ENCODE assay signal across 8 cellular contexts in the genomic region with DNA sequence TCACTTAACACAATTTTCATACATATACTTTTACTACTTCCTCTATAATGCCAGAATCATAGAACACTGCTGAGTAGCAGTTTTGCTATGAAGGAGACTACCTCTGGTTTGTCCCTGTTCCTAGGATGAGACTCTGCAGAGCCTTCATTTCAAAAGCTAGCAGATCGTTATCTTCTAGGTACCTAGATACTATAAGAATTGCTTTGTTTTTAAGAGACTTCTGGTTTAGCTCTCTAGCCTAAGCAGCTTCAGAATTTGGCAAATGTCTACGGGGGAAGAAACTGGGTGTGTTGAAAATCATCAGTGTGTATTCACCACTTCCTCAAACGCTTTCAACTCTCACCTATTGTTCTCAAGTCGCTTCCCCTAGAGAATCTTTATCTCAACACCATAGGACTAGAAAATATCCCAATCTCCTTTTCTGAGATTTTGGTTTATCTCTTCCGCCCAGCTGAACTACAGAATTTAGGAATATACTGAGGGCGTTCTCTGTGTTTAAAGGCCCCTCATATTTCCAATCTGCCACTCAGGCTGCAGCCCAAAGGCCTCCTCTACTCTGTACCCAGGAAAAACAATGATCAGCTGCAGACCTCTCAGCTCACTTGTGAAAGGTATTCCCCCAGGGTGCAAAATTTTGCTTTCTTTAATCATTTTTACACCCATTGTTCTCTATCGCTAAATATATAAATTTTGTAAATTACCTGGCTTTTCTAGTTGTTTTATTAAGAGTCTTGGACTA. TPM values are rescaled to one million over a fixed set of nuclear protein-coding genes. Genes with fewer than 3 reads are reported as not detected.
A peak's percentile ranks its signal among the peaks of the same experiment; 100 is the strongest.
DNase-seq lines count a peak whose midpoint lies in the region; ATAC-seq and TF ChIP-seq lines count a peak whose summit lies in the region.

No MANE protein-coding gene starts in this region.

- intact Hi-C loops in ovary (cut with DNase I), result loop anchor here in 1 of 4 donors (2.0 kb wide), 1 partner anchor 15 kb away; no protein-coding TSS in a partner anchor

- ATAC-seq in GM21526 (IDR thresholded peaks at IDR 0.05; ENCODE audit: low FRiP score, unreplicated experiment), result peak; percentile 90

- H3K27ac ChIP-seq in HUES64 (ENCODE audit: low read depth, low read length), result peak overlapping the region; percentile 37; the same call in 1 of the 2 replicates
- H3K27ac ChIP-seq in ovary, result no peak overlapping the region

- H3K27ac Mint-ChIP-seq in endothelial cell (ENCODE audit: unreplicated experiment), result peak overlapping the region; percentile 53

- H3K9me3 ChIP-seq in HUES64 (ENCODE audit: insufficient read depth, low read depth, low read length), result peaks cover 5% of the 10 kb centered on the region; the same call in 1 of the 2 replicates
- no peaks in the 10 kb centered on the region for H3K9me3 ChIP-seq in ovary

- H3K36me3 ChIP-seq in HUES64 (ENCODE audit: insufficient read depth, low read length), result peaks cover 7% of the 10 kb centered on the region
- H3K36me3 ChIP-seq in ovary, result no peaks in the 10 kb centered on the region

- DNase-seq in GM12865 (ENCODE audit: low read depth) (peak; percentile 68), endothelial cell (ENCODE audit: low spot score) (no peak), superior temporal gyrus (ENCODE audit: extremely low spot score) (no peak), ovary (no peak), GDM1 (lab: John Stamatoyannopoulos, UW) (no peak), hepatic stellate cell (ENCODE audit: low spot score) (no peak)

- H3K27me3 Mint-ChIP-seq in endothelial cell (ENCODE audit: unreplicated experiment), result peaks cover 2% of the 10 kb centered on the region

- H3K4me3 ChIP-seq in GM12865 (ENCODE audit: low read depth, low read length) (peak overlapping the region; percentile 34), HUES64 (ENCODE audit: low read length) (no peak overlapping the region), ovary (no peak overlapping the region)

- no peak for TF ChIP-seq POLR2A in ovary (IDR thresholded peaks at IDR 0.05)

- no peak for TF ChIP-seq EP300 in ovary (IDR thresholded peaks at IDR 0.05)

- H3K4me1 Mint-ChIP-seq in endothelial cell (ENCODE audit: unreplicated experiment), result peaks cover 74% of the 10 kb centered on the region

- WGBS in HUES64, result 65% methylated on average over 6 of the region's 7 CpGs
- 87 to 92% (median 91%) methylated on average over 7 of the region's 7 CpGs for WGBS in ovary, 3 donors

- H3K4me1 ChIP-seq in HUES64 (ENCODE audit: insufficient read depth, low read length) (peaks cover 80% of the 10 kb centered on the region), ovary (ENCODE audit: insufficient read depth) (no peaks in the 10 kb centered on the region)

- peak overlapping the region; percentile 12; the same call in 1 of the 2 replicates for H3K9ac ChIP-seq in HUES64 (ENCODE audit: low read depth, low read length)

- H3K36me3 Mint-ChIP-seq in endothelial cell (ENCODE audit: low read depth, unreplicated experiment), result peaks cover 4% of the 10 kb centered on the region

- no peak overlapping the region for H3K4me3 Mint-ChIP-seq in endothelial cell (ENCODE audit: unreplicated experiment)

- TF ChIP-seq CTCF in GM12865 (IDR thresholded peaks at IDR 0.05; ENCODE audit: insufficient read depth, low read depth, low read length, missing control alignments) (no peak), endothelial cell (IDR thresholded peaks at IDR 0.05; ENCODE audit: unreplicated experiment) (no peak), ovary (IDR thresholded peaks at IDR 0.05) (no peak)

- peaks cover 3% of the 10 kb centered on the region for H3K9me3 Mint-ChIP-seq in endothelial cell (ENCODE audit: unreplicated experiment)

- H3K27me3 ChIP-seq in HUES64 (ENCODE audit: insufficient read depth, low read length) (no peaks in the 10 kb centered on the region), ovary (no peaks in the 10 kb centered on the region)

RNA-seq across cellular contexts. Expression of gene SMAD2, which starts 28.7 kb away (rescaled TPM):
- polyA plus RNA-seq in HUES64 (2013, experiment 1 of 2), result 58.8 TPM
- polyA plus RNA-seq in HUES64 (2013, experiment 2 of 2), result 46.3 TPM
- total RNA-seq in endothelial cell (ENCODE audit: unreplicated experiment) (150 TPM), ovary (100 to 1,000 TPM in 5 of 7 donors, 10 to 100 TPM in 2; 27.9 to 160 (median 132) TPM)
- polyA plus RNA-seq in ovary, result 100 to 1,000 TPM in 1 of 2 donors, 10 to 100 TPM in 1; 48.2 to 109 TPM
